Comparison of ENCODE assay signal across 9 cellular contexts in genomic region chr2:168614291-168615018, GRCh38.
DNase-seq lines count a peak whose midpoint lies in the region; ATAC-seq and TF ChIP-seq lines count a peak whose summit lies in the region.
"Had no signal": no experiment of that assay in that cellular context is flagged by ENCODE, and none has a peak within 500 bp of the region (broad histone marks: within the 10 kb centered on the region; RNA-seq: fewer than 3 reads in every experiment).

No MANE protein-coding gene starts in this region.

- DNase-seq in DMS 273 treated with DMSO at 0.1 percent for 48 hours (lab: John Stamatoyannopoulos, UW) = peak; percentile 61
- DNase-seq in GM20000 (ENCODE audit: low spot score) = no peak
- peak; percentile 62 to 63 for DNase-seq in SJCRH30
- peak; percentile 96 to 98 for DNase-seq in foreskin keratinocyte
- DNase-seq in HuH-7.5 (ENCODE audit: low spot score) = no peak
- DNase-seq: effector CD4-positive, alpha-beta T cell; tibial artery had no signal

- peak; percentile 2 for TF ChIP-seq CTCF in GM20000 (IDR thresholded peaks at IDR 0.05; ENCODE audit: extremely low read depth, missing control alignments)
- peak; percentile 86 for TF ChIP-seq CTCF in foreskin keratinocyte (conservative IDR thresholded peaks at IDR 0.05)

- no peaks in the 10 kb centered on the region for H3K36me3 ChIP-seq in SJCRH30
- H3K36me3 ChIP-seq: tibial artery had no signal

- H3K9me3 ChIP-seq in SJCRH30 (replicated peaks) = no peaks in the 10 kb centered on the region
- H3K9me3 ChIP-seq: tibial artery had no signal

- peak overlapping the region; percentile 16 for H3K27ac ChIP-seq in SJCRH30
- H3K27ac ChIP-seq in foreskin keratinocyte = peak overlapping the region; percentile 78
- H3K27ac ChIP-seq: tibial artery had no signal

- no peaks in the 10 kb centered on the region for H3K27me3 ChIP-seq in SJCRH30
- H3K27me3 ChIP-seq in foreskin keratinocyte = no peaks in the 10 kb centered on the region
- H3K27me3 ChIP-seq: tibial artery had no signal

- H3K4me1 ChIP-seq in SJCRH30 (peaks cover 8% of the 10 kb centered on the region; the same call in 1 of the 2 replicates), foreskin keratinocyte (peaks cover 22% of the 10 kb centered on the region)
- H3K4me1 ChIP-seq: tibial artery had no signal

- H3K4me3 ChIP-seq in SJCRH30 = no peak overlapping the region
- H3K4me3 ChIP-seq: tibial artery had no signal

- ATAC-seq in foreskin keratinocyte (peak; percentile 99), HG02840 (IDR thresholded peaks at IDR 0.05; ENCODE audit: low FRiP score, unreplicated experiment) (no peak), HG03520 (IDR thresholded peaks at IDR 0.05; ENCODE audit: unreplicated experiment) (no peak)

Comparison
In these comparisons a context has a peak if more than half of its experiments do, and no peak if none do; other contexts are left out.
1. DNase-seq: peak in DMS 273 treated with DMSO at 0.1 percent for 48 hours (single experiment), SJCRH30 (2 of 2) and foreskin keratinocyte (2 of 2); none in GM20000 (single experiment) and HuH-7.5 (single experiment).